19 cellular contexts compared by ENCODE assay signal in the genomic region with DNA sequence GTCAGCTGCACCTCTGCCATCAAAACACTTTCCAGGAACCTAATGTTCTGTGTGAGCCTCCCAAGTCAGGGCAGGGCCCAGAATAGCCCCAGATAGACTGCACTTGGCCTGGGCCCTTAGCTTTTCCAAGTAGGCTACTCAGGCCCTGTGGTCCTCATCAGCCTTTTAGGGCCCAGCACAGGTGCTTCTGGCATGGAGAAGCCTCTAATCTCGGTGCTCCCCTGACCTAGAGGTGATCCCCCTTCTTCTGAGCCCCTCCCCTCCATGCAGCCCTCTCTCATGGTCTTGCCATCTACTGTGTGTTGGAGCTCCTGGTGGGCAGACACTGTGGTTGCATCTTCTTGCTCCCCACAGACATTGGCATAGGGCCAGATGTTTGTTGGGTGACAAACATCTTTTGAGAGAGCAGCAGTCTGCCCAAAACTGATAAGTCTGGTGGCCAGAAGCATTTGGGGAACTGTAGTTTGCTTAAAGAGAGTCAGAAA. TPM values are rescaled to one million over a fixed set of nuclear protein-coding genes. Genes with fewer than 3 reads are reported as not detected.
A peak's percentile ranks its signal among the peaks of the same experiment; 100 is the strongest.
DNase-seq lines count a peak whose midpoint lies in the region; ATAC-seq and TF ChIP-seq lines count a peak whose summit lies in the region.
"Had no signal": no experiment of that assay in that cellular context is flagged by ENCODE, and none has a peak within 500 bp of the region (broad histone marks: within the 10 kb centered on the region; RNA-seq: fewer than 3 reads in every experiment).

No MANE protein-coding gene starts in this region.

- peak; percentile 99 for DNase-seq in CMK (ENCODE audit: low read depth)
- DNase-seq in ELR (ENCODE audit: low read depth): peak; percentile 24
- DNase-seq in SJCRH30: peak; percentile 27 to 41
- no peak for DNase-seq in heart right ventricle
- no peak for DNase-seq in upper lobe of left lung
- DNase-seq in activated gamma-delta T cell (lab: John Stamatoyannopoulos, UW): no peak
- DNase-seq in Ammon's horn (ENCODE audit: low spot score): no peak
- DNase-seq: activated B cell treated with CpG ODN at 0.5 μM for 24 hours; activated CD8-positive, alpha-beta memory T cell treated with anti-CD3 and anti-CD28 coated beads, Interleukin-2, amount 10 ng/mL, durations not matched to agents 7 days and 5 days; activated effector memory CD4-positive, alpha-beta T cell treated with anti-CD3 and anti-CD28 coated beads, Interleukin-2, amount 50 U/mL, for 16 hours; C1 segment of cervical spinal cord; KBM-7; naive B cell; NCI-H187; NCI-H510A treated with DMSO at 0.1 percent for 48 hours; small intestine had no signal

- H3K9me3 ChIP-seq in SJCRH30 (replicated peaks): no peaks in the 10 kb centered on the region
- H3K9me3 ChIP-seq in heart right ventricle: no peaks in the 10 kb centered on the region
- H3K9me3 ChIP-seq in upper lobe of left lung: no peaks in the 10 kb centered on the region
- H3K9me3 ChIP-seq: thoracic aorta had no signal

- H3K4me1 ChIP-seq in SJCRH30: peaks cover 38% of the 10 kb centered on the region
- peaks cover 0 to 7% (median 3%) of the 10 kb centered on the region in 9 donors for H3K4me1 ChIP-seq in heart right ventricle
- H3K4me1 ChIP-seq in upper lobe of left lung: no peaks in the 10 kb centered on the region
- H3K4me1 ChIP-seq: parathyroid adenoma had no signal

- H3K27me3 ChIP-seq in SJCRH30: no peaks in the 10 kb centered on the region
- peaks cover 0 to 9% (median 0%) of the 10 kb centered on the region in 7 donors for H3K27me3 ChIP-seq in heart right ventricle
- H3K27me3 ChIP-seq in upper lobe of left lung: no peaks in the 10 kb centered on the region

- TF ChIP-seq POLR2A in upper lobe of left lung (IDR thresholded peaks at IDR 0.05): no peak

- TF ChIP-seq CTCF in heart right ventricle (IDR thresholded peaks at IDR 0.05) (no peak), upper lobe of left lung (IDR thresholded peaks at IDR 0.05) (no peak)

- H3K4me3 ChIP-seq in SJCRH30 (no peak overlapping the region), heart right ventricle (no peak overlapping the region), upper lobe of left lung (no peak overlapping the region)
- H3K4me3 ChIP-seq: thoracic aorta had no signal

- H3K36me3 ChIP-seq in SJCRH30: no peaks in the 10 kb centered on the region
- H3K36me3 ChIP-seq in heart right ventricle: no peaks in the 10 kb centered on the region
- H3K36me3 ChIP-seq in upper lobe of left lung: no peaks in the 10 kb centered on the region
- H3K36me3 ChIP-seq: thoracic aorta had no signal

- TF ChIP-seq EP300 in upper lobe of left lung (IDR thresholded peaks at IDR 0.05): no peak

- intact Hi-C loops in heart right ventricle (cut with DNase I): loop anchor here in 1 of 10 donors (5.0 kb wide), 1 partner anchor 48 kb away; no protein-coding TSS in a partner anchor

- no peak overlapping the region for H3K27ac ChIP-seq in SJCRH30
- no peak overlapping the region for H3K27ac ChIP-seq in heart right ventricle
- H3K27ac ChIP-seq in upper lobe of left lung: no peak overlapping the region
- H3K27ac ChIP-seq: parathyroid adenoma, thoracic aorta had no signal

- 54 to 65% methylated on average over 1 of the region's 1 CpG for WGBS in heart right ventricle, 2 donors
- 0 to 58% methylated on average over 1 of the region's 1 CpG for WGBS in upper lobe of left lung, 2 donors

- peak in 5 of 8 donors; percentile 44 to 83 (median 76) for ATAC-seq in heart right ventricle
- ATAC-seq in upper lobe of left lung (ENCODE audit: low FRiP score in 2 of 2): no peak
- ATAC-seq: activated CD8-positive, alpha-beta memory T cell treated with anti-CD3 and anti-CD28 coated beads, Interleukin-2, amount 10 ng/mL, durations not matched to agents 7 days and 5 days; Panc1 had no signal

RNA-seq across cellular contexts. Expression of a gene that starts 28.1 kb away (rescaled TPM):
- 6.5 and 6.6 TPM in 2 replicates for total RNA-seq in SJCRH30 (2014; rRNA removed; shearing (Covaris generic))
- total RNA-seq in heart right ventricle: 1 to 10 TPM in 3 of 10 donors, under 1 TPM in 7; 0.38 to 1.7 (median 0.67) TPM
- polyA plus RNA-seq in heart right ventricle: under 1 TPM; 0.03 to 0.22 TPM
- under 1 TPM in 5 of 6 donors, not detected in 1; under 0.01 to 0.39 (median 0.17) TPM for total RNA-seq in upper lobe of left lung
- total RNA-seq: activated CD8-positive, alpha-beta memory T cell treated with anti-CD3 and anti-CD28 coated beads, Interleukin-2, amount 10 ng/mL, durations not matched to agents 7 days and 5 days had no signal

Comparison
In these comparisons a context has a peak if more than half of its experiments do, and no peak if none do; other contexts are left out.
1. DNase-seq: peak in CMK (single experiment), ELR (single experiment) and SJCRH30 (2 of 2); none in heart right ventricle (0 of 2), upper lobe of left lung (0 of 2), activated gamma-delta T cell (single experiment) and Ammon's horn (single experiment).
2. ATAC-seq: peak in heart right ventricle (5 of 8); none in upper lobe of left lung (0 of 2).